ENCODE assay signal across 8 cellular contexts in genomic region chr5:73387630-73388370, GRCh38.
DNase-seq lines count a peak whose midpoint lies in the region; TF ChIP-seq lines count a peak whose summit lies in the region.

No MANE protein-coding gene starts in this region.

- peaks cover 37% of the 10 kb centered on the region for H3F3A ChIP-seq in GM23248 (ENCODE audit: insufficient read depth)
- peaks cover 7% of the 10 kb centered on the region; the same call in 1 of the 2 replicates for H3F3A ChIP-seq in Loucy (ENCODE audit: low read depth)

- peaks cover 35% of the 10 kb centered on the region for H3K4me1 ChIP-seq in GM23248 (ENCODE audit: insufficient read depth)
- H3K4me1 ChIP-seq in Loucy (ENCODE audit: insufficient read depth, low read length, poor library complexity, severe bottlenecking), result peaks cover 22% of the 10 kb centered on the region

- H3K27me3 ChIP-seq in GM23248 (replicated peaks; ENCODE audit: insufficient read depth) (no peaks in the 10 kb centered on the region), Loucy (ENCODE audit: insufficient read depth, low read length, poor library complexity, severe bottlenecking) (peaks cover 29% of the 10 kb centered on the region)

- H4K20me1 ChIP-seq in GM23248 (ENCODE audit: insufficient read depth) (no peaks in the 10 kb centered on the region), Loucy (ENCODE audit: insufficient read depth, low read length, poor library complexity, severe bottlenecking) (no peaks in the 10 kb centered on the region)

- H3K4me3 ChIP-seq in GM23248 (no peak overlapping the region), Loucy (ENCODE audit: low read length, poor library complexity, severe bottlenecking) (peak overlapping the region; percentile 33), choroid plexus epithelial cell (ENCODE audit: low read depth, low read length) (no peak overlapping the region)

- in situ Hi-C loops in GM23248 (cut with MboI), result no loop called here

- H3K27ac ChIP-seq in GM23248, result no peak overlapping the region

- DNase-seq in NCI-H2171 treated with DMSO at 0.1 percent for 48 hours (lab: John Stamatoyannopoulos, UW) (peak; percentile 45), NCI-H2171 (lab: John Stamatoyannopoulos, UW) (no peak), GM23248 (no peak), choroid plexus epithelial cell (ENCODE audit: low read depth) (peak; percentile 35), nucleus accumbens (lab: John Stamatoyannopoulos, UW) (no peak), dedifferentiated amniotic fluid mesenchymal stem cell (ENCODE audit: extremely low spot score) (no peak), HuH-7 (ENCODE audit: low spot score) (no peak)

- no peak overlapping the region for H3K9ac ChIP-seq in GM23248
- no peak overlapping the region for H3K9ac ChIP-seq in Loucy (ENCODE audit: low read depth, low read length, poor library complexity, severe bottlenecking)

- H3K36me3 ChIP-seq in GM23248 (ENCODE audit: low read depth) (no peaks in the 10 kb centered on the region; the same call in 1 of the 2 replicates), Loucy (ENCODE audit: insufficient read depth, low read length) (no peaks in the 10 kb centered on the region)

- no peak overlapping the region for H2AFZ ChIP-seq in GM23248
- no peak overlapping the region for H2AFZ ChIP-seq in Loucy (ENCODE audit: low read length)

- H3K9me3 ChIP-seq in GM23248 (ENCODE audit: low read depth), result no peaks in the 10 kb centered on the region
- H3K9me3 ChIP-seq in Loucy (ENCODE audit: insufficient read depth, low read depth, low read length), result peaks cover 29% of the 10 kb centered on the region

- H3K4me2 ChIP-seq in GM23248 (ENCODE audit: unreplicated experiment), result peak overlapping the region; percentile 1
- H3K4me2 ChIP-seq in Loucy (ENCODE audit: low read depth, low read length, poor library complexity, severe bottlenecking), result peak overlapping the region; percentile 53

- H3K9me2 ChIP-seq in GM23248 (ENCODE audit: insufficient read depth) (no peaks in the 10 kb centered on the region), Loucy (replicated peaks; ENCODE audit: low read depth, low read length) (no peaks in the 10 kb centered on the region)

- H3K79me2 ChIP-seq in GM23248 (ENCODE audit: insufficient read depth) (no peaks in the 10 kb centered on the region), Loucy (ENCODE audit: insufficient read depth, low read length) (no peaks in the 10 kb centered on the region)

- no peak for TF ChIP-seq CTCF in Loucy (conservative IDR thresholded peaks at IDR 0.05; ENCODE audit: low read length)
- no peak for TF ChIP-seq CTCF in choroid plexus epithelial cell (conservative IDR thresholded peaks at IDR 0.05; ENCODE audit: low read depth, low read length)

- 52 to 54% methylated on average over 7 of the region's 7 CpGs for WGBS in GM23248 (ENCODE audit: low coverage in 1 of 2, low lambda C conversion rate in 2 of 2, missing lambda C conversion rate in 2 of 2), 2 experiments

Comparison
In these comparisons a context has a peak if more than half of its experiments do, and no peak if none do; other contexts are left out.
1. DNase-seq: peak in NCI-H2171 treated with DMSO at 0.1 percent for 48 hours (single experiment) and choroid plexus epithelial cell (single experiment); none in NCI-H2171 (single experiment), GM23248 (single experiment), nucleus accumbens (0 of 56), dedifferentiated amniotic fluid mesenchymal stem cell (single experiment) and HuH-7 (single experiment).